8 cellular contexts compared by ENCODE assay signal in the genomic region with DNA sequence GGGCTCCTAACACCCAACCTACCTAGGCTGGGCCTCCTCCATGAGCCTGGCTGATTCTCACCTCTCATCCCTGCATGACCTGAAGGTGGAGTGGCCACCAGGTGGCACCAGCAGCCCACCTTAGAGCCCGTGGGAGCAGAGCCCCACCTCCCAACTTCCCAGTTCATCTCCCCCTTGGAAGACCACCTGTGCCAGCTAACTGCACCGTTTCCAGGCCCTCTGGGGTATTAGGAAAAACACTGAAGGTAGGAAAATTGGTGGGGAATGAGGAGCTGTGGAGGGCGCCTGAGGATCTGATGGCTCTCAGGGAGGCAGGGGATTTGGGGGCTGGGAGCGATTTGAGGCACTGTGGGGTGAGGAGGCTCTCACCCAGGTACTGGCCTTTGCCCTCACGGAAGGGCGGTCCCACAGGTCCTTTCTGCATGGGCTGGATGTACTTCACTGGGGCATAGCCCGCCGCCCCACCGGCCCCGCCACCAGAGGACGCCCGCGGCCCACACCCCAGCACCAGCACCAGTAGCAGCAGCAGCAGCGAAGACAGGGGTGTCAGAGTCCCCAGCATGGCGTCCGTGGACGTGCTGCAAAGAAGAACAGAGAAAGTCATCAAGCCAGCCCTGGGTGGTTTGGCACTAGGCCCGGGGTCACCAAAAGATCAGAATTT. TPM values are rescaled to one million over a fixed set of nuclear protein-coding genes. Genes with fewer than 3 reads are reported as not detected.
DNase-seq lines count a peak whose midpoint lies in the region; ATAC-seq, FAIRE-seq and TF ChIP-seq lines count a peak whose summit lies in the region.

No MANE protein-coding gene starts in this region.

- 0 out of 7 replicates have a peak, but pooled peaks cover 0 to 2% (median 0%) of the 10 kb centered on the region in 4 experiments for H3K27me3 ChIP-seq in H1 (replicated peaks in 1 of 4; ENCODE audit: control insufficient read depth in 3 of 4, extremely low read depth in 1 of 4, insufficient read depth in 3 of 4, low read length in 3 of 4)

- TF ChIP-seq CTCF in CD14-positive monocyte (IDR thresholded peaks at IDR 0.05) (peak; percentile 90), H1 (IDR thresholded peaks at IDR 0.05; ENCODE audit: control extremely low read depth in 1 of 3, insufficient read depth in 1 of 3, low read depth in 1 of 3, low read length in 3 of 3) (peak; percentile 90 to 97 (median 90))

- peak overlapping the region in 1 of 2 experiments; percentile 15; a peak in 3 of 4 replicates for H3K4me2 ChIP-seq in H1 (ENCODE audit: insufficient read depth in 1 of 2, low read depth in 2 of 2, low read length in 2 of 2)

- H3K27me3 Mint-ChIP-seq in CD14-positive monocyte (ENCODE audit: low read depth in 3 of 3) = peaks cover 0 to 8% (median 1%) of the 10 kb centered on the region in 3 donors

- H4K5ac ChIP-seq in H1 (ENCODE audit: insufficient read length, low read depth, low read length) = no peak overlapping the region

- H2BK12ac ChIP-seq in H1 (ENCODE audit: low read depth, low read length) = no peak overlapping the region

- H3K9me3 ChIP-seq in H1 (ENCODE audit: insufficient read depth in 2 of 2, low read depth in 1 of 2, low read length in 1 of 2) = no peaks in the 10 kb centered on the region

- H3K79me2 ChIP-seq in H1 (ENCODE audit: control insufficient read depth in 1 of 2, insufficient read depth in 2 of 2, low read length in 2 of 2) = no peaks in the 10 kb centered on the region

- peaks cover 0 to 4% (median 0%) of the 10 kb centered on the region in 7 donors for H3K9me3 Mint-ChIP-seq in CD14-positive monocyte

- H3K4me3 Mint-ChIP-seq in CD14-positive monocyte = peak overlapping the region; percentile 38 to 74

- no peak for TF ChIP-seq EP300 in H1 (IDR thresholded peaks at IDR 0.05; ENCODE audit: borderline replicate concordance in 1 of 2, low read depth in 2 of 2, low read length in 2 of 2)

- no peak for TF ChIP-seq POLR2A in H1 (IDR thresholded peaks at IDR 0.05; ENCODE audit: control extremely low read depth in 1 of 2, low read depth in 2 of 2, low read length in 2 of 2)

- no peaks in the 10 kb centered on the region for H3K79me1 ChIP-seq in H1 (ENCODE audit: low read depth, low read length)

- H3K4me1 Mint-ChIP-seq in CD14-positive monocyte = peaks cover 30% of the 10 kb centered on the region

- peaks cover 0 to 11% (median 7%) of the 10 kb centered on the region in 4 experiments; a peak in 3 of 7 replicates for H3K4me1 ChIP-seq in H1 (replicated peaks in 1 of 4; ENCODE audit: control insufficient read depth in 3 of 4, insufficient read depth in 4 of 4, low read length in 3 of 4)

- H2BK120ac ChIP-seq in H1 (replicated peaks; ENCODE audit: low read depth, low read length) = no peak overlapping the region

- no peaks in the 10 kb centered on the region for H3K23me2 ChIP-seq in H1 (ENCODE audit: low read depth, low read length)

- H3K4ac ChIP-seq in H1 (replicated peaks; ENCODE audit: insufficient read length, low read depth, low read length) = no peak overlapping the region

- no peak overlapping the region for H3K23ac ChIP-seq in H1 (ENCODE audit: insufficient read length)

- ATAC-seq in HG02623 (IDR thresholded peaks at IDR 0.05; ENCODE audit: unreplicated experiment) = no peak

- no peak overlapping the region for H3K27ac ChIP-seq in H1 (ENCODE audit: low read depth, low read length)

- H4K20me1 ChIP-seq in H1 (replicated peaks in 1 of 2; ENCODE audit: control insufficient read depth in 1 of 2, insufficient read depth in 2 of 2, low read length in 2 of 2) = no peaks in the 10 kb centered on the region

- H3K27ac Mint-ChIP-seq in CD14-positive monocyte = peak overlapping the region in 2 of 7 donors; percentile 5 to 68

- peaks cover 7 to 20% of the 10 kb centered on the region in 2 donors for H3K36me3 Mint-ChIP-seq in CD14-positive monocyte

- peak; percentile 88 for FAIRE-seq in H1 (lab: Jason Lieb, UNC)

- no peak overlapping the region for H3K18ac ChIP-seq in H1 (ENCODE audit: extremely low read depth, low read length)

- WGBS in H1 (ENCODE audit: extremely low coverage in 1 of 2, insufficient coverage in 1 of 2, insufficient read length in 1 of 2, insufficient replicate concordance in 2 of 2, low coverage in 1 of 2, low lambda C conversion rate in 2 of 2, missing lambda C conversion rate in 1 of 2), 2 experiments = 52% methylated on average over 17 of the region's 18 CpGs; no CpG with 5 or more reads in 1 of the 2 experiments

- peaks cover 0 to 3% (median 3%) of the 10 kb centered on the region in 4 experiments; a peak in 3 of 8 replicates for H3K36me3 ChIP-seq in H1 (ENCODE audit: control insufficient read depth in 2 of 4, insufficient read depth in 4 of 4, low read length in 3 of 4)

- H3K56ac ChIP-seq in H1 (replicated peaks; ENCODE audit: insufficient read length, low read depth, low read length) = no peak overlapping the region

- H2BK15ac ChIP-seq in H1 (ENCODE audit: low read length) = no peak overlapping the region

- no peak overlapping the region for H2BK5ac ChIP-seq in H1 (ENCODE audit: low read depth, low read length)

- H3K9ac ChIP-seq in H1 (replicated peaks in 1 of 4; ENCODE audit: extremely low read depth in 1 of 4, low read depth in 3 of 4, low read length in 3 of 4) = no peak overlapping the region

- H2BK20ac ChIP-seq in H1 (ENCODE audit: low read length) = no peak overlapping the region

- CTCF ChIA-PET in H1 (lab: Charles Lee; ENCODE audit: partially characterized antibody) = interaction anchor here (0.6 to 32.6 kb wide), 19 partner anchors 9 to 304 kb away, joined by 3 to 738 read pairs (median 6); a partner anchor contains a TSS

- no peak overlapping the region; the same call in 1 of the 2 replicates for H2AFZ ChIP-seq in H1 (ENCODE audit: low read length)

- no peak overlapping the region for H3K14ac ChIP-seq in H1 (ENCODE audit: insufficient read length)

- DNase-seq in CD14-positive monocyte (ENCODE audit: low spot score) (peak; percentile 75), HCEC 1CT (peak; percentile 44), NCI-H748 treated with DMSO at 0.1 percent for 48 hours (lab: John Stamatoyannopoulos, UW) (peak; percentile 7), H1 (ENCODE audit: low read depth in 1 of 2, low spot score in 2 of 2) (peak; percentile 76 to 96), midbrain (lab: John Stamatoyannopoulos, UW) (peak; percentile 79)
- peak; percentile 43 to 46 for DNase-seq in activated CD8-positive, alpha-beta memory T cell treated with anti-CD3 and anti-CD28 coated beads for 4 hours (ENCODE audit: low read depth in 2 of 2)
- peak; percentile 61 to 67 for DNase-seq in stimulated activated CD8-positive, alpha-beta memory T cell treated with anti-CD3 and anti-CD28 coated beads, Interleukin-2, amount 100 ng/mL, for 48 hours (ENCODE audit: low read depth in 2 of 2)

- H3K4me3 ChIP-seq in H1 (ENCODE audit: extremely low read depth in 1 of 4, insufficient read depth in 2 of 4, low read depth in 3 of 4, low read length in 4 of 4) = no peak overlapping the region

- intact Hi-C loops in CD14-positive monocyte (cut with micrococcal nuclease) = loop anchor here (1.0 to 5.0 kb wide), 6 partner anchors 34 to 187 kb away; no protein-coding TSS in a partner anchor

- 0 out of 2 replicates have a peak overlapping the region, but pooled peaks have one; percentile 4 for H4K8ac ChIP-seq in H1 (ENCODE audit: extremely low read depth, insufficient read depth, low read length)

- peak overlapping the region; percentile 47 for H4K91ac ChIP-seq in H1 (replicated peaks; ENCODE audit: insufficient read length, low read length)

- no peak overlapping the region for H2AK5ac ChIP-seq in H1 (ENCODE audit: low read depth, low read length)

- POLR2A ChIA-PET in H1 (lab: Charles Lee; ENCODE audit: partially characterized antibody) = interaction anchor here (7.8 kb wide), 1 partner anchor 34 kb away, joined by 61 read pairs; no protein-coding TSS in a partner anchor

- peak; percentile 97 to 98 for TF ChIP-seq RAD21 in H1 (IDR thresholded peaks at IDR 0.05 in 1 of 2, conservative IDR thresholded peaks at IDR 0.05 in 1 of 2; ENCODE audit: low read depth in 2 of 2, low read length in 2 of 2)

RNA-seq across cellular contexts. Expression of a gene that starts 11.1 kb away (rescaled TPM):
- polyA plus RNA-seq in CD14-positive monocyte (10 to 100 TPM; 21.9 to 30.6 TPM), H1 (2011; rRNA removed) (38.1 and 39.4 TPM in 2 replicates)
- total RNA-seq in H1 (2021; fragmentation: NEBNext Ultra II Directional; extraction: Animal tissue kit (Norgen Biotek cat#: 25700)) = 22.9 and 23.9 TPM in 2 replicates
- polyA plus RNA-seq in H1 (2011; cell fraction: cytosol; rRNA removed) = 38.4 TPM
- 28.3 TPM for polyA plus RNA-seq in H1 (2011; cell fraction: nucleus; rRNA removed)
- polyA plus RNA-seq in H1 (2012, experiment 1 of 2) = 21.8 to 29.1 TPM (median 27.6 TPM) in 4 replicates
- polyA plus RNA-seq in H1 (2012, experiment 2 of 2) = 30.5 TPM
- 13.3 TPM for polyA plus RNA-seq in H1 (2013, experiment 1 of 2)
- polyA plus RNA-seq in H1 (2013, experiment 2 of 2) = 13.4 TPM
- 19.9 and 22.5 TPM in 2 replicates for polyA minus RNA-seq in H1 (2011; rRNA and poly(A)+ RNA removed)
- polyA minus RNA-seq in H1 (2011; cell fraction: cytosol; rRNA and poly(A)+ RNA removed) = 10.1 TPM
- 8.7 TPM for polyA minus RNA-seq in H1 (2011; cell fraction: nucleus; rRNA and poly(A)+ RNA removed)

RNA-seq across cellular contexts. Expression of a gene that starts 15.9 kb away (rescaled TPM):
- not detected for polyA plus RNA-seq in CD14-positive monocyte
- 1.3 and 1.6 TPM in 2 replicates for total RNA-seq in H1 (2021; fragmentation: NEBNext Ultra II Directional; extraction: Animal tissue kit (Norgen Biotek cat#: 25700))
- polyA plus RNA-seq in H1 (2011; rRNA removed) = 1.7 and 2.6 TPM in 2 replicates
- polyA plus RNA-seq in H1 (2011; cell fraction: cytosol; rRNA removed) = 2.4 TPM
- polyA plus RNA-seq in H1 (2011; cell fraction: nucleus; rRNA removed) = 8.2 TPM
- 1.7 to 2.5 TPM (median 2.2 TPM) in 4 replicates for polyA plus RNA-seq in H1 (2012, experiment 1 of 2)
- 1.3 TPM for polyA plus RNA-seq in H1 (2012, experiment 2 of 2)
- 0.81 TPM for polyA plus RNA-seq in H1 (2013, experiment 1 of 2)
- 0.75 TPM for polyA plus RNA-seq in H1 (2013, experiment 2 of 2)
- polyA minus RNA-seq in H1 (2011; rRNA and poly(A)+ RNA removed) = 0.80 and 1.4 TPM in 2 replicates
- polyA minus RNA-seq in H1 (2011; cell fraction: cytosol; rRNA and poly(A)+ RNA removed) = 2.2 TPM
- polyA minus RNA-seq in H1 (2011; cell fraction: nucleus; rRNA and poly(A)+ RNA removed) = 3.0 TPM

RNA-seq across cellular contexts. Expression of a gene that starts 25.2 kb away (rescaled TPM):
- polyA plus RNA-seq in CD14-positive monocyte (1 to 10 TPM in 1 of 2 donors, under 1 TPM in 1; 0.90 to 1.6 TPM), H1 (2011; rRNA removed) (2.1 and 2.4 TPM in 2 replicates)
- total RNA-seq in H1 (2021; fragmentation: NEBNext Ultra II Directional; extraction: Animal tissue kit (Norgen Biotek cat#: 25700)) = 2.4 and 2.8 TPM in 2 replicates
- polyA plus RNA-seq in H1 (2011; cell fraction: cytosol; rRNA removed) = 1.7 TPM
- 2.5 TPM for polyA plus RNA-seq in H1 (2011; cell fraction: nucleus; rRNA removed)
- polyA plus RNA-seq in H1 (2012, experiment 1 of 2) = 1.1 to 2.4 TPM (median 1.6 TPM) in 4 replicates
- 1.4 TPM for polyA plus RNA-seq in H1 (2012, experiment 2 of 2)
- 3.2 TPM for polyA plus RNA-seq in H1 (2013, experiment 1 of 2)
- polyA plus RNA-seq in H1 (2013, experiment 2 of 2) = 2.8 TPM
- polyA minus RNA-seq in H1 (2011; rRNA and poly(A)+ RNA removed) = 1.1 TPM in 2 replicates
- polyA minus RNA-seq in H1 (2011; cell fraction: cytosol; rRNA and poly(A)+ RNA removed) = 2.0 TPM
- 1.6 TPM for polyA minus RNA-seq in H1 (2011; cell fraction: nucleus; rRNA and poly(A)+ RNA removed)

RNA-seq across cellular contexts. Expression of a gene that starts 49.5 kb away (rescaled TPM):
- polyA plus RNA-seq in CD14-positive monocyte (100 to 1,000 TPM; 125 to 136 TPM), H1 (2011; rRNA removed) (36.1 and 51.0 TPM in 2 replicates)
- 42.0 and 47.8 TPM in 2 replicates for total RNA-seq in H1 (2021; fragmentation: NEBNext Ultra II Directional; extraction: Animal tissue kit (Norgen Biotek cat#: 25700))
- 53.9 TPM for polyA plus RNA-seq in H1 (2011; cell fraction: cytosol; rRNA removed)
- polyA plus RNA-seq in H1 (2011; cell fraction: nucleus; rRNA removed) = 19.8 TPM
- polyA plus RNA-seq in H1 (2012, experiment 1 of 2) = 55.6 to 70.5 TPM (median 64.5 TPM) in 4 replicates
- 47.1 TPM for polyA plus RNA-seq in H1 (2012, experiment 2 of 2)
- 35.8 TPM for polyA plus RNA-seq in H1 (2013, experiment 1 of 2)
- polyA plus RNA-seq in H1 (2013, experiment 2 of 2) = 38.3 TPM
- 19.0 and 20.3 TPM in 2 replicates for polyA minus RNA-seq in H1 (2011; rRNA and poly(A)+ RNA removed)
- 34.5 TPM for polyA minus RNA-seq in H1 (2011; cell fraction: cytosol; rRNA and poly(A)+ RNA removed)
- 11.1 TPM for polyA minus RNA-seq in H1 (2011; cell fraction: nucleus; rRNA and poly(A)+ RNA removed)

RNA-seq across cellular contexts. Expression of a gene that starts 56.1 kb away (rescaled TPM):
- polyA plus RNA-seq in CD14-positive monocyte (10 to 100 TPM; 12.3 to 13.6 TPM), H1 (2011; rRNA removed) (18.2 and 24.8 TPM in 2 replicates)
- total RNA-seq in H1 (2021; fragmentation: NEBNext Ultra II Directional; extraction: Animal tissue kit (Norgen Biotek cat#: 25700)) = 52.4 and 55.1 TPM in 2 replicates
- 23.1 TPM for polyA plus RNA-seq in H1 (2011; cell fraction: cytosol; rRNA removed)
- 36.3 TPM for polyA plus RNA-seq in H1 (2011; cell fraction: nucleus; rRNA removed)
- 44.6 to 64.8 TPM (median 56.7 TPM) in 4 replicates for polyA plus RNA-seq in H1 (2012, experiment 1 of 2)
- 55.0 TPM for polyA plus RNA-seq in H1 (2012, experiment 2 of 2)
- polyA plus RNA-seq in H1 (2013, experiment 1 of 2) = 30.4 TPM
- polyA plus RNA-seq in H1 (2013, experiment 2 of 2) = 27.2 TPM
- 10.9 and 11.9 TPM in 2 replicates for polyA minus RNA-seq in H1 (2011; rRNA and poly(A)+ RNA removed)
- polyA minus RNA-seq in H1 (2011; cell fraction: cytosol; rRNA and poly(A)+ RNA removed) = 31.9 TPM
- 18.1 TPM for polyA minus RNA-seq in H1 (2011; cell fraction: nucleus; rRNA and poly(A)+ RNA removed)

Comparison
In these comparisons a context has a peak if more than half of its experiments do, and no peak if none do; other contexts are left out.
1. DNase-seq: peak in every context shown above with its lines; median percentile 86 in H1; 79 in midbrain; 75 in CD14-positive monocyte; 64 in stimulated activated CD8-positive, alpha-beta memory T cell treated with anti-CD3 and anti-CD28 coated beads, Interleukin-2, amount 100 ng/mL, for 48 hours; 44 in activated CD8-positive, alpha-beta memory T cell treated with anti-CD3 and anti-CD28 coated beads for 4 hours; 44 in HCEC 1CT; 7 in NCI-H748 treated with DMSO at 0.1 percent for 48 hours.